13 cellular contexts compared by ENCODE assay signal in genomic region chr5:158414780-158415179, GRCh38.
DNase-seq lines count a peak whose midpoint lies in the region; ATAC-seq and TF ChIP-seq lines count a peak whose summit lies in the region.
"Had no signal": no experiment of that assay in that cellular context is flagged by ENCODE, and none has a peak within 500 bp of the region (broad histone marks: within the 10 kb centered on the region; RNA-seq: fewer than 3 reads in every experiment).

No MANE protein-coding gene starts in this region.

- no peak for TF ChIP-seq CTCF in chondrocyte (IDR thresholded peaks at IDR 0.05)

- H3K4me1 Mint-ChIP-seq in chondrocyte (ENCODE audit: low read depth): peaks cover 38% of the 10 kb centered on the region
- peaks cover 3% of the 10 kb centered on the region for H3K4me1 Mint-ChIP-seq in activated naive CD8-positive, alpha-beta T cell treated with anti-CD3 and anti-CD28 coated beads, Interleukin-2, amount 50 U/mL, for 24 hours

- H3K9me3 Mint-ChIP-seq in chondrocyte (ENCODE audit: low read depth): no peaks in the 10 kb centered on the region
- H3K9me3 Mint-ChIP-seq in activated naive CD8-positive, alpha-beta T cell treated with anti-CD3 and anti-CD28 coated beads, Interleukin-2, amount 50 U/mL, for 24 hours: no peaks in the 10 kb centered on the region

- H3K27ac Mint-ChIP-seq in chondrocyte (ENCODE audit: unreplicated experiment): peak overlapping the region; percentile 2
- H3K27ac Mint-ChIP-seq in activated naive CD8-positive, alpha-beta T cell treated with anti-CD3 and anti-CD28 coated beads, Interleukin-2, amount 50 U/mL, for 24 hours: no peak overlapping the region
- H3K27ac Mint-ChIP-seq: IgD-negative memory B cell, immature natural killer cell had no signal

- no peak for ATAC-seq in GM21723 (IDR thresholded peaks at IDR 0.05; ENCODE audit: unreplicated experiment)
- no peak for ATAC-seq in activated naive CD8-positive, alpha-beta T cell treated with anti-CD3 and anti-CD28 coated beads, Interleukin-2, amount 50 U/mL, for 24 hours
- ATAC-seq in activated CD4-positive, CD25-positive, alpha-beta regulatory T cell treated with anti-CD3 and anti-CD28 coated beads, Interleukin-2, amount 50 U/mL, for 24 hours: no peak

- H3K27me3 Mint-ChIP-seq in chondrocyte (ENCODE audit: low read depth): no peaks in the 10 kb centered on the region
- H3K27me3 Mint-ChIP-seq in activated naive CD8-positive, alpha-beta T cell treated with anti-CD3 and anti-CD28 coated beads, Interleukin-2, amount 50 U/mL, for 24 hours: no peaks in the 10 kb centered on the region
- H3K27me3 Mint-ChIP-seq: IgD-negative memory B cell had no signal

- H3K4me3 Mint-ChIP-seq in chondrocyte (ENCODE audit: unreplicated experiment): no peak overlapping the region
- no peak overlapping the region for H3K4me3 Mint-ChIP-seq in activated naive CD8-positive, alpha-beta T cell treated with anti-CD3 and anti-CD28 coated beads, Interleukin-2, amount 50 U/mL, for 24 hours
- H3K4me3 Mint-ChIP-seq: IgD-negative memory B cell, immature natural killer cell had no signal

- DNase-seq in LHCN-M2 (ENCODE audit: low read depth) (peak; percentile 94), chondrocyte (ENCODE audit: low spot score) (no peak), iris pigment epithelial cell (ENCODE audit: low read depth) (peak; percentile 59), SIG-M5 (lab: John Stamatoyannopoulos, UW) (no peak)
- DNase-seq in activated naive CD8-positive, alpha-beta T cell treated with anti-CD3 and anti-CD28 coated beads, Interleukin-2, amount 50 U/mL, for 24 hours: no peak
- DNase-seq: activated CD4-positive, CD25-positive, alpha-beta regulatory T cell treated with anti-CD3 and anti-CD28 coated beads, Interleukin-2, amount 50 U/mL, for 72 hours; effector CD4-positive, alpha-beta T cell; immature natural killer cell; SHP77; stimulated activated CD4-positive, alpha-beta T cell treated with anti-CD3 and anti-CD28 coated beads, Interleukin-4, amount 100 ng/mL, for 4 hours had no signal

- no peaks in the 10 kb centered on the region for H3K36me3 Mint-ChIP-seq in chondrocyte (ENCODE audit: low read depth)
- H3K36me3 Mint-ChIP-seq in activated naive CD8-positive, alpha-beta T cell treated with anti-CD3 and anti-CD28 coated beads, Interleukin-2, amount 50 U/mL, for 24 hours (ENCODE audit: low read depth): peaks cover 2% of the 10 kb centered on the region
- H3K36me3 Mint-ChIP-seq: IgD-negative memory B cell, immature natural killer cell had no signal

Comparison
In these comparisons a context has a peak if more than half of its experiments do, and no peak if none do; other contexts are left out.
1. DNase-seq: peak in LHCN-M2 (single experiment) and iris pigment epithelial cell (single experiment); none in chondrocyte (single experiment), activated naive CD8-positive, alpha-beta T cell treated with anti-CD3 and anti-CD28 coated beads, Interleukin-2, amount 50 U/mL, for 24 hours (single experiment) and SIG-M5 (single experiment).